In genomic region chr15:53586815-53587214, GRCh38 we compare ENCODE assay signal across 8 cellular contexts.
A peak's percentile ranks its signal among the peaks of the same experiment; 100 is the strongest.
DNase-seq lines count a peak whose midpoint lies in the region; ATAC-seq and TF ChIP-seq lines count a peak whose summit lies in the region.

No MANE protein-coding gene starts in this region.

- DNase-seq in BE2C, result peak; percentile 45
- no peak for DNase-seq in GM13977 (ENCODE audit: low spot score)
- DNase-seq in left lobe of liver (ENCODE audit: low spot score), result no peak
- no peak for DNase-seq in NCI-H510A treated with DMSO at 0.1 percent for 48 hours (lab: John Stamatoyannopoulos, UW)
- no peak for DNase-seq in NCI-H2227 treated with DMSO at 0.1 percent for 48 hours (lab: John Stamatoyannopoulos, UW)
- DNase-seq in amniotic stem cell (lab: John Stamatoyannopoulos, UW), result no peak

- H3K4me2 ChIP-seq in SU-DHL-6 (ENCODE audit: low read depth, low read length, poor library complexity, severe bottlenecking), result no peak overlapping the region

- H3K4me1 ChIP-seq in BE2C, result no peaks in the 10 kb centered on the region

- no peaks in the 10 kb centered on the region for H3K9me3 ChIP-seq in BE2C
- no peaks in the 10 kb centered on the region for H3K9me3 ChIP-seq in SU-DHL-6 (ENCODE audit: insufficient read depth, low read length)

- TF ChIP-seq CTCF in BE2C (IDR thresholded peaks at IDR 0.05; ENCODE audit: low read depth, low read length) (peak; percentile 64), GM13977 (IDR thresholded peaks at IDR 0.05; ENCODE audit: extremely low read depth, insufficient read depth, missing control alignments) (peak; percentile 33), SU-DHL-6 (IDR thresholded peaks at IDR 0.05; ENCODE audit: insufficient read depth, low read length, poor library complexity, severe bottlenecking) (peak; percentile 29)

- H2AFZ ChIP-seq in SU-DHL-6 (ENCODE audit: low read depth, low read length, severe bottlenecking), result no peak overlapping the region

- H3K27me3 ChIP-seq in BE2C (peaks cover 4% of the 10 kb centered on the region; the same call in 1 of the 2 replicates), SU-DHL-6 (ENCODE audit: low read length) (no peaks in the 10 kb centered on the region)

- H4K20me1 ChIP-seq in SU-DHL-6 (ENCODE audit: low read depth, low read length), result no peaks in the 10 kb centered on the region

- H3F3A ChIP-seq in SU-DHL-6 (ENCODE audit: insufficient read depth), result no peaks in the 10 kb centered on the region

- no peak overlapping the region for H3K27ac ChIP-seq in SU-DHL-6 (ENCODE audit: low read depth, low read length)

- H3K9ac ChIP-seq in SU-DHL-6 (ENCODE audit: low read length), result no peak overlapping the region

- H3K9me2 ChIP-seq in SU-DHL-6 (replicated peaks; ENCODE audit: insufficient read depth, low read length), result no peaks in the 10 kb centered on the region

- H3K4me3 ChIP-seq in BE2C (ENCODE audit: low read depth, low read length), result no peak overlapping the region
- no peak overlapping the region for H3K4me3 ChIP-seq in SU-DHL-6 (ENCODE audit: insufficient read depth, low read length, poor library complexity, severe bottlenecking)

- H3K79me2 ChIP-seq in SU-DHL-6 (ENCODE audit: insufficient read depth, low read length), result no peaks in the 10 kb centered on the region

- no peaks in the 10 kb centered on the region for H3K36me3 ChIP-seq in BE2C
- no peaks in the 10 kb centered on the region for H3K36me3 ChIP-seq in SU-DHL-6 (ENCODE audit: low read length)

- ATAC-seq in HG03442 (IDR thresholded peaks at IDR 0.05; ENCODE audit: unreplicated experiment), result peak; percentile 74
- peak; percentile 46 for ATAC-seq in left lobe of liver

- in situ Hi-C loops in GM13977 (cut with MboI; ENCODE audit: low pct_unique_long_range_greater_than_20kb, low sequenced_read_pairs, unreplicated experiment), result no loop called here
